In genomic region chr3:55668359-55668758, GRCh38 we compare ENCODE assay signal across 1 cellular context.
TF ChIP-seq lines count a peak whose summit lies in the region.

No MANE protein-coding gene starts in this region.

TF ChIP-seq in IMR-90, 13 proteins besides CTCF, POLR2A, EP300 and RAD21 (continued from another document):
- TF ChIP-seq NFE2L2 (IDR thresholded peaks at IDR 0.05; ENCODE audit: low read depth, low read length) (no peak), FOS (IDR thresholded peaks at IDR 0.05; ENCODE audit: low read depth, low read length) (no peak), MXI1 (IDR thresholded peaks at IDR 0.05; ENCODE audit: borderline replicate concordance, low read depth, low read length) (no peak), RFX5 (IDR thresholded peaks at IDR 0.05; ENCODE audit: low read depth, low read length) (no peak)
